Comparison of ENCODE assay signal across 21 cellular contexts in genomic region chr5:154630410-154630809, GRCh38.
"Had no signal": no experiment of that assay in that cellular context is flagged by ENCODE, and none has a peak within 500 bp of the region (broad histone marks: within the 10 kb centered on the region; RNA-seq: fewer than 3 reads in every experiment).

No MANE protein-coding gene starts in this region.

- H3K9me3 ChIP-seq: colonic mucosa, heart left ventricle, lower lobe of right lung, prostate gland, sigmoid colon, tibial nerve had no signal

- H3K4me1 ChIP-seq: colonic mucosa, heart left ventricle, lower lobe of right lung, parathyroid adenoma, prostate gland, tibial nerve had no signal

- ATAC-seq: left colon; lower lobe of right lung; stimulated activated naive B cell treated with anti-CD40 and anti-IgM and Interleukin-4, amounts not matched to agents 10 μg/mL and 1 μg/mL and 100 μg/mL, for 72 hours; stimulated activated naive CD8-positive, alpha-beta T cell treated with anti-CD3 and anti-CD28 coated beads, Interleukin-15, amount 100 ng/mL, for 72 hours had no signal

- H3K4me3 ChIP-seq: colonic mucosa, heart left ventricle, lower lobe of right lung, prostate gland, sigmoid colon, skin epidermis, tibial nerve had no signal

- H3K27ac ChIP-seq: colonic mucosa, heart left ventricle, lower lobe of right lung, parathyroid adenoma, prostate gland, sigmoid colon, skin epidermis, tibial nerve had no signal

- H3K9ac ChIP-seq: parathyroid adenoma had no signal

- H3K9me3 Mint-ChIP-seq: endodermal cell; memory B cell; natural killer cell treated with Interleukin-12 subunit alpha and Interleukin-12 subunit beta and Interleukin-15 and Interleukin-18, amount 100 ng/mL, for 72 hours; stimulated activated naive B cell treated with anti-CD40 and anti-IgM and Interleukin-4, amounts not matched to agents 10 μg/mL and 1 μg/mL and 100 μg/mL, for 72 hours; stimulated activated naive CD8-positive, alpha-beta T cell treated with anti-CD3 and anti-CD28 coated beads, Interleukin-15, amount 100 ng/mL, for 72 hours had no signal

- H3K4me3 Mint-ChIP-seq: endodermal cell; memory B cell; natural killer cell treated with Interleukin-12 subunit alpha and Interleukin-12 subunit beta and Interleukin-15 and Interleukin-18, amount 100 ng/mL, for 72 hours; stimulated activated naive B cell treated with anti-CD40 and anti-IgM and Interleukin-4, amounts not matched to agents 10 μg/mL and 1 μg/mL and 100 μg/mL, for 72 hours; stimulated activated naive CD8-positive, alpha-beta T cell treated with anti-CD3 and anti-CD28 coated beads, Interleukin-15, amount 100 ng/mL, for 72 hours had no signal

- H3K27me3 ChIP-seq: colonic mucosa, sigmoid colon, tibial nerve had no signal

- H3K4me1 Mint-ChIP-seq: endodermal cell; memory B cell; stimulated activated naive B cell treated with anti-CD40 and anti-IgM and Interleukin-4, amounts not matched to agents 10 μg/mL and 1 μg/mL and 100 μg/mL, for 72 hours; stimulated activated naive CD8-positive, alpha-beta T cell treated with anti-CD3 and anti-CD28 coated beads, Interleukin-15, amount 100 ng/mL, for 72 hours had no signal

- H3K27me3 Mint-ChIP-seq: memory B cell had no signal

- H3K36me3 Mint-ChIP-seq: memory B cell; natural killer cell treated with Interleukin-12 subunit alpha and Interleukin-12 subunit beta and Interleukin-15 and Interleukin-18, amount 100 ng/mL, for 72 hours; stimulated activated naive B cell treated with anti-CD40 and anti-IgM and Interleukin-4, amounts not matched to agents 10 μg/mL and 1 μg/mL and 100 μg/mL, for 72 hours had no signal

- DNase-seq: colonic mucosa; effector CD4-positive, alpha-beta T cell; endodermal cell; erythroblast; heart left ventricle; hippocampal formation; left colon; lower lobe of right lung; midbrain; occipital lobe; sigmoid colon; stimulated activated CD4-positive, alpha-beta T cell treated with anti-CD3 and anti-CD28 coated beads, Interleukin-2, amount 100 ng/mL, for 24 hours; stimulated activated CD4-positive, alpha-beta T cell treated with anti-CD3 and anti-CD28 coated beads, Interleukin-4, amount 100 ng/mL, for 4 hours; stimulated activated naive B cell treated with anti-CD40 and anti-IgM and Interleukin-4, amounts not matched to agents 10 μg/mL and 1 μg/mL and 100 μg/mL, for 72 hours; stimulated activated naive CD8-positive, alpha-beta T cell treated with anti-CD3 and anti-CD28 coated beads, Interleukin-15, amount 100 ng/mL, for 72 hours had no signal

- H3K27ac Mint-ChIP-seq: endodermal cell; memory B cell; natural killer cell treated with Interleukin-12 subunit alpha and Interleukin-12 subunit beta and Interleukin-15 and Interleukin-18, amount 100 ng/mL, for 72 hours; stimulated activated naive B cell treated with anti-CD40 and anti-IgM and Interleukin-4, amounts not matched to agents 10 μg/mL and 1 μg/mL and 100 μg/mL, for 72 hours; stimulated activated naive CD8-positive, alpha-beta T cell treated with anti-CD3 and anti-CD28 coated beads, Interleukin-15, amount 100 ng/mL, for 72 hours had no signal

- H3K36me3 ChIP-seq: colonic mucosa, heart left ventricle, lower lobe of right lung, prostate gland, sigmoid colon, tibial nerve had no signal
